In the genomic region with DNA sequence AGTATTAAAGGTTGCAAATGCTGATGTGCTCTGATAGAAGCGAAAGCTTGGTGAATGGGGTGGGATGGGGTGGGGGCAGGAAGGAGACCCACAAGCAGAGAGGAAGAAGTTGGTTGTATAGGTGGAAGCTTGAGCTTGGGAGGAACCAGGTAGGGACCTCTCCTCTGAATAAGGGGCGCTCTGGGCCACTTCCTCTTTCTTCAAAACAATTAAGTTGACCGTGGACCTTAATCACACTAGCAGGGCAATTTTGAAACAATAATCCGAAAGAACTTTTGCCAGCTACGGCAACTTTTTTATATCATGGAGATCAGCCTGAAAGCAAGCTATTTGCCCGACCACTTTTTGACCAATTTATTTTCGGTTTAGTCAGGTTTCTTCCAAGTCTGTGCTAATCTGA, we compare ENCODE assay signal across 10 cellular contexts. TPM values are rescaled to one million over a fixed set of nuclear protein-coding genes. Genes with fewer than 3 reads are reported as not detected.
DNase-seq lines count a peak whose midpoint lies in the region; ATAC-seq and TF ChIP-seq lines count a peak whose summit lies in the region.
"Had no signal": no experiment of that assay in that cellular context is flagged by ENCODE, and none has a peak within 500 bp of the region (broad histone marks: within the 10 kb centered on the region; RNA-seq: fewer than 3 reads in every experiment).

No MANE protein-coding gene starts in this region.

- H3K9me3 ChIP-seq in stomach smooth muscle (ENCODE audit: control insufficient read depth in 2 of 2, low read length in 2 of 2): no peaks in the 10 kb centered on the region

- no peak for TF ChIP-seq CTCF in activated B cell treated with CpG ODN at 0.5 μM for 24 hours (IDR thresholded peaks at IDR 0.05)

- H3K27ac ChIP-seq in stomach smooth muscle (ENCODE audit: low read length): peak overlapping the region; percentile 97

- POLR2A ChIA-PET in activated B cell treated with CpG ODN at 0.5 μM for 24 hours (lab: Charles Lee) (interaction anchor here (0.8 to 2.9 kb wide), 6 partner anchors 12 to 199 kb away, joined by 3 to 82 read pairs (median 4); a partner anchor contains a TSS), HEK293T (lab: Yijun Ruan, JAX) (interaction anchor here (0.6 to 2.5 kb wide), 4 partner anchors 26 to 199 kb away, joined by 3 to 21 read pairs (median 8); a partner anchor contains a TSS)

- peaks cover 4% of the 10 kb centered on the region for H3K9me3 Mint-ChIP-seq in activated CD4-positive, alpha-beta T cell treated with anti-CD3 and anti-CD28 coated beads, Interleukin-2, amount 10 ng/mL, durations not matched to agents 24 days and 14 days
- H3K9me3 Mint-ChIP-seq in activated B cell treated with CpG ODN at 0.5 μM for 24 hours: no peaks in the 10 kb centered on the region

- H3K4me1 Mint-ChIP-seq in activated CD4-positive, alpha-beta T cell treated with anti-CD3 and anti-CD28 coated beads, Interleukin-2, amount 10 ng/mL, durations not matched to agents 24 days and 14 days: peaks cover 25% of the 10 kb centered on the region
- H3K4me1 Mint-ChIP-seq in activated B cell treated with CpG ODN at 0.5 μM for 24 hours: peaks cover 32% of the 10 kb centered on the region

- ATAC-seq in activated B cell treated with CpG ODN at 0.5 μM for 24 hours (ENCODE audit: low read depth): no peak
- no peak for ATAC-seq in HG03095 (IDR thresholded peaks at IDR 0.05; ENCODE audit: unreplicated experiment)

- peaks cover 7% of the 10 kb centered on the region for H3K4me1 ChIP-seq in stomach smooth muscle (ENCODE audit: control insufficient read depth, insufficient read depth, low read length)

- peaks cover 3% of the 10 kb centered on the region for H3K27me3 Mint-ChIP-seq in activated CD4-positive, alpha-beta T cell treated with anti-CD3 and anti-CD28 coated beads, Interleukin-2, amount 10 ng/mL, durations not matched to agents 24 days and 14 days
- H3K27me3 Mint-ChIP-seq in activated B cell treated with CpG ODN at 0.5 μM for 24 hours: no peaks in the 10 kb centered on the region

- H3K4me3 Mint-ChIP-seq in activated CD4-positive, alpha-beta T cell treated with anti-CD3 and anti-CD28 coated beads, Interleukin-2, amount 10 ng/mL, durations not matched to agents 24 days and 14 days: peak overlapping the region; percentile 91
- H3K4me3 Mint-ChIP-seq in activated B cell treated with CpG ODN at 0.5 μM for 24 hours: peak overlapping the region; percentile 91

- intact Hi-C loops in activated CD4-positive, alpha-beta T cell treated with anti-CD3 and anti-CD28 coated beads, Interleukin-2, amount 10 ng/mL, durations not matched to agents 24 days and 14 days (cut with micrococcal nuclease): loop anchor here (5.0 kb wide), 1 partner anchor 377 kb away; no protein-coding TSS in a partner anchor
- intact Hi-C loops in activated B cell treated with CpG ODN at 0.5 μM for 24 hours (cut with micrococcal nuclease): loop anchor here (5.0 to 10.0 kb wide), 2 partner anchors 397 to 1400 kb away; a partner anchor contains a TSS

- no peaks in the 10 kb centered on the region for H3K27me3 ChIP-seq in stomach smooth muscle (ENCODE audit: control insufficient read depth in 1 of 2, insufficient read depth in 2 of 2, low read length in 2 of 2)

- H3K27ac Mint-ChIP-seq in activated CD4-positive, alpha-beta T cell treated with anti-CD3 and anti-CD28 coated beads, Interleukin-2, amount 10 ng/mL, durations not matched to agents 24 days and 14 days: peak overlapping the region; percentile 37
- peak overlapping the region; percentile 95 for H3K27ac Mint-ChIP-seq in activated B cell treated with CpG ODN at 0.5 μM for 24 hours

- peak overlapping the region; percentile 96 to 99 for H3K9ac ChIP-seq in stomach smooth muscle (ENCODE audit: low read length in 2 of 2)

- H3K36me3 ChIP-seq in stomach smooth muscle (ENCODE audit: control insufficient read depth in 2 of 2, insufficient read depth in 2 of 2, low read length in 2 of 2): no peaks in the 10 kb centered on the region

- peaks cover 9% of the 10 kb centered on the region for H3K36me3 Mint-ChIP-seq in activated CD4-positive, alpha-beta T cell treated with anti-CD3 and anti-CD28 coated beads, Interleukin-2, amount 10 ng/mL, durations not matched to agents 24 days and 14 days (ENCODE audit: low read depth)
- peaks cover 10% of the 10 kb centered on the region for H3K36me3 Mint-ChIP-seq in activated B cell treated with CpG ODN at 0.5 μM for 24 hours (ENCODE audit: low read depth)

- CTCF ChIA-PET in activated B cell treated with CpG ODN at 0.5 μM for 24 hours (lab: Charles Lee): interaction anchor here (0.9 kb wide), 1 partner anchor 10 kb away, joined by 4 read pairs; no protein-coding TSS in a partner anchor
- CTCF ChIA-PET in HEK293T (lab: Yijun Ruan, JAX): no interaction called here

- no peak for DNase-seq in activated CD4-positive, alpha-beta T cell treated with anti-CD3 and anti-CD28 coated beads, Interleukin-2, amount 10 ng/mL, durations not matched to agents 24 days and 14 days
- no peak for DNase-seq in activated CD4-positive, alpha-beta T cell treated with anti-CD3 and anti-CD28 coated beads, Interleukin-2, amount 50 U/mL, for 4 hours
- DNase-seq in activated B cell treated with CpG ODN at 0.5 μM for 24 hours (no peak), left kidney (ENCODE audit: low read depth, low spot score) (peak; percentile 3), NCI-H1092 (lab: John Stamatoyannopoulos, UW) (no peak), HEK293T (ENCODE audit: extremely low spot score) (no peak)
- DNase-seq: NCI-H526 treated with DMSO at 0.1 percent for 48 hours; stimulated activated CD4-positive, alpha-beta T cell treated with anti-CD3 and anti-CD28 coated beads, Interleukin-12 subunit alpha, Interleukin-12 subunit beta, amount 100 ng/mL, for 4 hours had no signal

- peak overlapping the region in 1 of 2 donors; percentile 88 for H3K4me3 ChIP-seq in stomach smooth muscle (ENCODE audit: low read length in 2 of 2)

TF ChIP-seq in HEK293T, 16 proteins besides CTCF, POLR2A, EP300 and RAD21:
- no peak for TF ChIP-seq ZNF384 (IDR thresholded peaks at IDR 0.05)
- no peak for TF ChIP-seq HDGF (IDR thresholded peaks at IDR 0.05; ENCODE audit: borderline replicate concordance)
- no peak for TF ChIP-seq TARDBP (IDR thresholded peaks at IDR 0.05)
- TF ChIP-seq, protein P1, sequence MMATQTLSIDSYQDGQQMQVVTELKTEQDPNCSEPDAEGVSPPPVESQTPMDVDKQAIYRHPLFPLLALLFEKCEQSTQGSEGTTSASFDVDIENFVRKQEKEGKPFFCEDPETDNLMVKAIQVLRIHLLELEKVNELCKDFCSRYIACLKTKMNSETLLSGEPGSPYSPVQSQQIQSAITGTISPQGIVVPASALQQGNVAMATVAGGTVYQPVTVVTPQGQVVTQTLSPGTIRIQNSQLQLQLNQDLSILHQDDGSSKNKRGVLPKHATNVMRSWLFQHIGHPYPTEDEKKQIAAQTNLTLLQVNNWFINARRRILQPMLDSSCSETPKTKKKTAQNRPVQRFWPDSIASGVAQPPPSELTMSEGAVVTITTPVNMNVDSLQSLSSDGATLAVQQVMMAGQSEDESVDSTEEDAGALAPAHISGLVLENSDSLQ (IDR thresholded peaks at IDR 0.05): no peak
- TF ChIP-seq NFRKB (IDR thresholded peaks at IDR 0.05): no peak
- no peak for TF ChIP-seq CTBP1 (IDR thresholded peaks at IDR 0.05; ENCODE audit: borderline replicate concordance)
- no peak for TF ChIP-seq SP1 (IDR thresholded peaks at IDR 0.05)

RNA-seq across cellular contexts. Expression of a gene that starts 1.9 kb away (rescaled TPM):
- 60.9 and 64.9 TPM in 2 replicates for total RNA-seq in activated CD4-positive, alpha-beta T cell treated with anti-CD3 and anti-CD28 coated beads, Interleukin-2, amount 10 ng/mL, durations not matched to agents 24 days and 14 days
- 93.4 and 99.9 TPM in 2 replicates for total RNA-seq in activated B cell treated with CpG ODN at 0.5 μM for 24 hours
